ENCODE assay signal across 1 cellular context in genomic region chr9:114613087-114613486, GRCh38.
TF ChIP-seq lines count a peak whose summit lies in the region.

No MANE protein-coding gene starts in this region.

TF ChIP-seq in K562, 482 proteins besides CTCF, POLR2A, EP300 and RAD21:
- TF ChIP-seq ZNF316 (IDR thresholded peaks at IDR 0.05), result no peak
- TF ChIP-seq PRDM10 (IDR thresholded peaks at IDR 0.05; ENCODE audit: partially characterized antibody), result peak; percentile 56
